In genomic region chr1:86146566-86146965, GRCh38 we compare ENCODE assay signal across 31 cellular contexts. TPM values are rescaled to one million over a fixed set of nuclear protein-coding genes. Genes with fewer than 3 reads are reported as not detected.
DNase-seq lines count a peak whose midpoint lies in the region; ATAC-seq, FAIRE-seq and TF ChIP-seq lines count a peak whose summit lies in the region.
"Had no signal": no experiment of that assay in that cellular context is flagged by ENCODE, and none has a peak within 500 bp of the region (broad histone marks: within the 10 kb centered on the region; RNA-seq: fewer than 3 reads in every experiment).

No MANE protein-coding gene starts in this region.

- no peaks in the 10 kb centered on the region for H3K9me2 ChIP-seq in Loucy (replicated peaks; ENCODE audit: low read depth, low read length)

- no peaks in the 10 kb centered on the region for H3K79me2 ChIP-seq in Loucy (ENCODE audit: insufficient read depth, low read length)
- no peaks in the 10 kb centered on the region for H3K79me2 ChIP-seq in astrocyte (ENCODE audit: insufficient read depth, low read length)
- H3K79me2 ChIP-seq in osteoblast (ENCODE audit: insufficient read depth, low read length), result no peaks in the 10 kb centered on the region
- H3K79me2 ChIP-seq: hepatocyte had no signal

- no peak overlapping the region for H3K27ac Mint-ChIP-seq in astrocyte (ENCODE audit: unreplicated experiment)
- H3K27ac Mint-ChIP-seq: CD8-positive, alpha-beta memory T cell; mesothelial cell of epicardium; natural killer cell treated with Interleukin-12 subunit alpha and Interleukin-12 subunit beta and Interleukin-15 and Interleukin-18, amount 100 ng/mL, for 72 hours; stimulated activated memory B cell treated with anti-CD40 and anti-IgM and Interleukin-4, amounts not matched to agents 10 μg/mL and 1 μg/mL and 100 μg/mL, for 72 hours; T-helper 2 cell treated with Interferon-gamma antibody and Interleukin-4, amounts not matched to agents 5 μg/mL and 100 μg/mL, for 36 hours had no signal

- no peaks in the 10 kb centered on the region for H3F3A ChIP-seq in Loucy (ENCODE audit: low read depth)

- H3K4me3 ChIP-seq in Loucy (ENCODE audit: low read length, poor library complexity, severe bottlenecking), result no peak overlapping the region
- H3K4me3 ChIP-seq in astrocyte (ENCODE audit: insufficient read depth, low read depth, low read length), result no peak overlapping the region
- no peak overlapping the region for H3K4me3 ChIP-seq in osteoblast (ENCODE audit: insufficient read depth, low read length)
- H3K4me3 ChIP-seq in MG63, result no peak overlapping the region
- H3K4me3 ChIP-seq: coronary artery, hepatocyte, left lung, Peyer's patch, prostate gland, skin epidermis had no signal

- no peaks in the 10 kb centered on the region for H3K36me3 Mint-ChIP-seq in astrocyte (ENCODE audit: low read depth, unreplicated experiment)
- H3K36me3 Mint-ChIP-seq: CD8-positive, alpha-beta memory T cell; mesothelial cell of epicardium; natural killer cell treated with Interleukin-12 subunit alpha and Interleukin-12 subunit beta and Interleukin-15 and Interleukin-18, amount 100 ng/mL, for 72 hours; stimulated activated memory B cell treated with anti-CD40 and anti-IgM and Interleukin-4, amounts not matched to agents 10 μg/mL and 1 μg/mL and 100 μg/mL, for 72 hours had no signal

- H3K4me1 ChIP-seq in Loucy (ENCODE audit: insufficient read depth, low read length, poor library complexity, severe bottlenecking) (no peaks in the 10 kb centered on the region), astrocyte (ENCODE audit: insufficient read depth, low read length) (peaks cover 9% of the 10 kb centered on the region), osteoblast (ENCODE audit: insufficient read depth, low read length) (peaks cover 7% of the 10 kb centered on the region)
- H3K4me1 ChIP-seq: left lung, Peyer's patch, prostate gland had no signal

- H2AFZ ChIP-seq in Loucy (ENCODE audit: low read length) (no peak overlapping the region), astrocyte (ENCODE audit: low read depth, low read length) (no peak overlapping the region), osteoblast (ENCODE audit: low read length) (no peak overlapping the region)
- H2AFZ ChIP-seq: hepatocyte had no signal

- H3K9me3 ChIP-seq in Loucy (ENCODE audit: insufficient read depth, low read depth, low read length) (no peaks in the 10 kb centered on the region), astrocyte (ENCODE audit: insufficient read depth, low read depth, low read length) (no peaks in the 10 kb centered on the region), osteoblast (ENCODE audit: low read depth, low read length) (no peaks in the 10 kb centered on the region), MG63 (no peaks in the 10 kb centered on the region)
- H3K9me3 ChIP-seq: left lung, Peyer's patch, prostate gland had no signal

- ATAC-seq in stimulated activated naive CD8-positive, alpha-beta T cell treated with anti-CD3 and anti-CD28 coated beads, Interleukin-15, Interleukin-2, amounts not matched to agents 100 U/mL and 50 U/mL, for 24 hours, result no peak
- ATAC-seq: left lung; natural killer cell treated with Interleukin-12 subunit alpha and Interleukin-12 subunit beta and Interleukin-15 and Interleukin-18, amount 100 ng/mL, for 72 hours; stimulated activated memory B cell treated with anti-CD40 and anti-IgM and Interleukin-4, amounts not matched to agents 10 μg/mL and 1 μg/mL and 100 μg/mL, for 72 hours had no signal

- H3K4me3 Mint-ChIP-seq in astrocyte (ENCODE audit: unreplicated experiment), result no peak overlapping the region
- H3K4me3 Mint-ChIP-seq: CD8-positive, alpha-beta memory T cell; mesothelial cell of epicardium; natural killer cell treated with Interleukin-12 subunit alpha and Interleukin-12 subunit beta and Interleukin-15 and Interleukin-18, amount 100 ng/mL, for 72 hours; stimulated activated memory B cell treated with anti-CD40 and anti-IgM and Interleukin-4, amounts not matched to agents 10 μg/mL and 1 μg/mL and 100 μg/mL, for 72 hours; T-helper 2 cell treated with Interferon-gamma antibody and Interleukin-4, amounts not matched to agents 5 μg/mL and 100 μg/mL, for 36 hours had no signal

- H3K9ac ChIP-seq in Loucy (ENCODE audit: low read depth, low read length, poor library complexity, severe bottlenecking) (no peak overlapping the region), astrocyte (ENCODE audit: low read length) (no peak overlapping the region)
- H3K9ac ChIP-seq: KMS-11 had no signal

- no peaks in the 10 kb centered on the region for H3K36me3 ChIP-seq in Loucy (ENCODE audit: insufficient read depth, low read length)
- no peaks in the 10 kb centered on the region for H3K36me3 ChIP-seq in astrocyte (ENCODE audit: insufficient read depth, low read length)
- no peaks in the 10 kb centered on the region for H3K36me3 ChIP-seq in osteoblast (ENCODE audit: insufficient read depth, low read length)
- H3K36me3 ChIP-seq in MG63, result no peaks in the 10 kb centered on the region
- H3K36me3 ChIP-seq: brain microvascular endothelial cell, left lung, Peyer's patch, prostate gland, WERI-Rb-1 had no signal

- H3K27me3 ChIP-seq in Loucy (ENCODE audit: insufficient read depth, low read length, poor library complexity, severe bottlenecking) (no peaks in the 10 kb centered on the region), astrocyte (ENCODE audit: insufficient read depth, low read length) (no peaks in the 10 kb centered on the region), osteoblast (ENCODE audit: insufficient read depth, low read length) (no peaks in the 10 kb centered on the region), MG63 (no peaks in the 10 kb centered on the region)
- H3K27me3 ChIP-seq: brain microvascular endothelial cell, left lung, Peyer's patch had no signal

- peak; percentile 38 for TF ChIP-seq CTCF in C4-2B (conservative IDR thresholded peaks at IDR 0.05)
- peak; percentile 54 for TF ChIP-seq CTCF in Loucy (conservative IDR thresholded peaks at IDR 0.05; ENCODE audit: low read length)
- peak; percentile 6 for TF ChIP-seq CTCF in astrocyte (IDR thresholded peaks at IDR 0.05; ENCODE audit: insufficient read depth, low read depth, low read length)
- TF ChIP-seq CTCF in osteoblast (IDR thresholded peaks at IDR 0.05; ENCODE audit: extremely low read depth, low read depth, low read length), result peak; percentile 15

- H3K27me3 Mint-ChIP-seq in astrocyte (ENCODE audit: low read depth, unreplicated experiment), result no peaks in the 10 kb centered on the region
- H3K27me3 Mint-ChIP-seq: CD8-positive, alpha-beta memory T cell; natural killer cell treated with Interleukin-12 subunit alpha and Interleukin-12 subunit beta and Interleukin-15 and Interleukin-18, amount 100 ng/mL, for 72 hours; stimulated activated memory B cell treated with anti-CD40 and anti-IgM and Interleukin-4, amounts not matched to agents 10 μg/mL and 1 μg/mL and 100 μg/mL, for 72 hours had no signal

- no peak for FAIRE-seq in astrocyte (lab: Jason Lieb, UNC)
- FAIRE-seq: GM12891, urothelium cell line had no signal

- DNase-seq in astrocyte (ENCODE audit: low read depth) (no peak), osteoblast (ENCODE audit: insufficient read length, low spot score, missing footprints) (no peak), MG63 (no peak), SK-N-DZ (ENCODE audit: low spot score) (no peak)
- DNase-seq in activated CD8-positive, alpha-beta memory T cell treated with anti-CD3 and anti-CD28 coated beads, Interleukin-2, amount 50 U/mL, for 4 hours, result no peak
- DNase-seq in stimulated activated naive CD8-positive, alpha-beta T cell treated with anti-CD3 and anti-CD28 coated beads, Interleukin-15, Interleukin-2, amounts not matched to agents 100 U/mL and 50 U/mL, for 24 hours, result no peak
- DNase-seq: activated CD4-positive, alpha-beta T cell treated with anti-CD3 and anti-CD28 coated beads, Interleukin-2, amount 50 U/mL, for 4 hours; activated gamma-delta T cell treated with Interleukin-2 at 50 U/mL for 16 hours; brain microvascular endothelial cell; CD8-positive, alpha-beta memory T cell; left lung; NCI-H1092 treated with DMSO at 0.1 percent for 48 hours; NCI-H2029; NCI-H345; NCI-H82; Peyer's patch; stimulated activated CD4-positive, alpha-beta T cell treated with anti-CD3 and anti-CD28 coated beads, Interleukin-1b, Interleukin-23, amount 100 ng/mL, for 48 hours; WERI-Rb-1 had no signal

- no peaks in the 10 kb centered on the region for H4K20me1 ChIP-seq in Loucy (ENCODE audit: insufficient read depth, low read length, poor library complexity, severe bottlenecking)
- H4K20me1 ChIP-seq in astrocyte (ENCODE audit: insufficient read depth, low read length), result no peaks in the 10 kb centered on the region
- no peaks in the 10 kb centered on the region for H4K20me1 ChIP-seq in osteoblast (ENCODE audit: insufficient read depth, low read length)

- H3K4me2 ChIP-seq in Loucy (ENCODE audit: low read depth, low read length, poor library complexity, severe bottlenecking) (no peak overlapping the region), astrocyte (ENCODE audit: low read length) (no peak overlapping the region), osteoblast (ENCODE audit: insufficient read depth, low read length) (no peak overlapping the region)
- H3K4me2 ChIP-seq: hepatocyte, KMS-11 had no signal

- H3K4me1 Mint-ChIP-seq in astrocyte (ENCODE audit: low read depth, unreplicated experiment), result peaks cover 9% of the 10 kb centered on the region
- H3K4me1 Mint-ChIP-seq: CD8-positive, alpha-beta memory T cell; mesothelial cell of epicardium; stimulated activated memory B cell treated with anti-CD40 and anti-IgM and Interleukin-4, amounts not matched to agents 10 μg/mL and 1 μg/mL and 100 μg/mL, for 72 hours had no signal

- H3K9me3 Mint-ChIP-seq in astrocyte (ENCODE audit: unreplicated experiment), result no peaks in the 10 kb centered on the region
- H3K9me3 Mint-ChIP-seq: mesothelial cell of epicardium; natural killer cell treated with Interleukin-12 subunit alpha and Interleukin-12 subunit beta and Interleukin-15 and Interleukin-18, amount 100 ng/mL, for 72 hours; stimulated activated memory B cell treated with anti-CD40 and anti-IgM and Interleukin-4, amounts not matched to agents 10 μg/mL and 1 μg/mL and 100 μg/mL, for 72 hours; T-helper 2 cell treated with Interferon-gamma antibody and Interleukin-4, amounts not matched to agents 5 μg/mL and 100 μg/mL, for 36 hours had no signal

- no peak overlapping the region for H3K27ac ChIP-seq in C4-2B
- no peak overlapping the region for H3K27ac ChIP-seq in astrocyte (ENCODE audit: low read depth, low read length)
- no peak overlapping the region for H3K27ac ChIP-seq in osteoblast (ENCODE audit: low read depth, low read length)
- H3K27ac ChIP-seq: brain microvascular endothelial cell, coronary artery, hepatocyte, KMS-11, left lung, Peyer's patch, prostate gland, skin epidermis, WERI-Rb-1 had no signal

RNA-seq across cellular contexts. Expression of gene COL24A1, which starts 10.0 kb away (rescaled TPM):
- total RNA-seq in astrocyte, result 2.6 and 5.6 TPM in 2 replicates
- 1.1 and 1.8 TPM in 2 replicates for total RNA-seq in osteoblast
- not detected in 2 replicates for total RNA-seq in MG63 (2014; rRNA removed; shearing (Covaris generic); ENCODE audit: low replicate concordance)
- polyA plus RNA-seq in SK-N-DZ (2014; cell fraction: cytosol; rRNA removed), result 0.14 TPM in 1 of 2 replicates, not detected in the other
- polyA plus RNA-seq in SK-N-DZ (2014; cell fraction: nucleus; rRNA removed), result 0.18 and 0.51 TPM in 2 replicates
- total RNA-seq: CD8-positive, alpha-beta memory T cell; natural killer cell treated with Interleukin-12 subunit alpha and Interleukin-12 subunit beta and Interleukin-15 and Interleukin-18, amount 100 ng/mL, for 72 hours had no signal
- polyA plus RNA-seq: CD8-positive, alpha-beta memory T cell had no signal
